8 cellular contexts compared by ENCODE assay signal in the genomic region with DNA sequence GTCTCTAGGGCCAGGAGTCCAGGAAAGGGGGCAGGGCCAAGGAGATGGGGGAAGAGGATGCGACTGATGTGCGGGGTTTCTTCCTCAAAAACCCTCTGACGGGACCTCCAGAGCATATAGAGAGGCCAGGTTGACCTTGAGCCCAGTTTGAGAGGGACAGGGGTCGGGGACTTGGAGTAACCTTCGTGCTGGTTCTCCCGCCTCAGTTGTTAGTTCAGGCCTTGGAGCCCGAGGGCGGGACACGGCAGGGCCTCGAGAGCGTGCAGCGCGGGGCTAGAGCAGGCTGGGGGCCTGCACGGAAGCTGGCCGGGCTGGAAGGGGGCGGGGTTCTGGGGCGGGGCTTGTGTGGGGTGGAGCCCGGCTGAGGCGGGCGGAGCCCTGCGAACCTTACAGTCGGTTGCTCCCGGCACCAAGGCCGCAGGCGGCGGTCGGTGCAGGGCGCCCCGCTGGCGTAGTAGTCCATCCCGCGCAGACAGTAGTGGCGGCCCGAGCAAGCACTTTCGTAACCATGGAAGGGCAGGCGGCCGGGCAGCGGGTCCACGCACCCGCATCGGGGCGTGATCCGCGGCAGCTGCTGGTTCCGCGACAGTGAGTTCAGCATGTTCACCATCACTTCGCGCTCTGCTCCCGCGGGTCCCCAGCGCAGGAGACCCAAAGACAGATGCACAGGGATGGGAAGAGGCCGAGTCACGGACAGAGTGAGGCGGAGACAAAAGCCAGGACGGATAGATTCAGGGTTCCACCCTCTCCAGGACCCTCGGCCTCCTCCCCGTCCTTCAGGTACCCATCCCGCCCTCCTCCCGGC. TPM values are rescaled to one million over a fixed set of nuclear protein-coding genes. Genes with fewer than 3 reads are reported as not detected.
DNase-seq lines count a peak whose midpoint lies in the region; TF ChIP-seq lines count a peak whose summit lies in the region.

No MANE protein-coding gene starts in this region.

- H3K9me3 Mint-ChIP-seq in progenitor cell of endocrine pancreas (ENCODE audit: low read depth), result no peaks in the 10 kb centered on the region

- H3K4me1 Mint-ChIP-seq in progenitor cell of endocrine pancreas (ENCODE audit: low read depth), result peaks cover 16% of the 10 kb centered on the region

- H3K36me3 ChIP-seq in right atrium auricular region, result no peaks in the 10 kb centered on the region

- H3K4me1 ChIP-seq in right atrium auricular region, result peaks cover 0 to 37% of the 10 kb centered on the region in 2 donors

- H3K9me3 ChIP-seq in right atrium auricular region, result no peaks in the 10 kb centered on the region

- peak overlapping the region; percentile 75 for H3K4me3 Mint-ChIP-seq in progenitor cell of endocrine pancreas (ENCODE audit: low read depth)

- peaks cover 70% of the 10 kb centered on the region for H3K27me3 Mint-ChIP-seq in progenitor cell of endocrine pancreas

- TF ChIP-seq CTCF in right atrium auricular region (IDR thresholded peaks at IDR 0.05) (no peak), progenitor cell of endocrine pancreas (IDR thresholded peaks at IDR 0.05; ENCODE audit: unreplicated experiment) (no peak)

- H3K27ac Mint-ChIP-seq in progenitor cell of endocrine pancreas, result no peak overlapping the region

- H3K4me3 ChIP-seq in right atrium auricular region, result peak overlapping the region; percentile 58 to 63

- in situ Hi-C loops in ACHN (cut with HindIII; ENCODE audit: low pct_ligation_motif_present, low pct_unique_long_range_greater_than_20kb, low sequenced_read_pairs), result no loop called here

- no peaks in the 10 kb centered on the region for H3K27me3 ChIP-seq in right atrium auricular region

- H3K27ac ChIP-seq in angular gyrus (ENCODE audit: low read depth, low read length) (peak overlapping the region; percentile 84), right atrium auricular region (peak overlapping the region; percentile 62 to 86)

- H3K36me3 Mint-ChIP-seq in progenitor cell of endocrine pancreas (ENCODE audit: insufficient read depth), result no peaks in the 10 kb centered on the region

- DNase-seq in ACHN, result peak; percentile 67
- DNase-seq in GM19238 (ENCODE audit: insufficient read length, low spot score), result peak; percentile 88
- peak; percentile 77 for DNase-seq in NAMALWA (ENCODE audit: low spot score)
- DNase-seq in T-helper 2 cell, result peak; percentile 62 to 85 (median 73)
- DNase-seq in right atrium auricular region (ENCODE audit: low spot score), result peak; percentile 78
- DNase-seq in progenitor cell of endocrine pancreas (ENCODE audit: low spot score, unreplicated experiment), result peak; percentile 56
- DNase-seq in ureter (ENCODE audit: low spot score), result peak; percentile 82

RNA-seq across cellular contexts. Expression of a gene that starts 4.0 kb away (rescaled TPM):
- total RNA-seq in right atrium auricular region (1 to 10 TPM; 5.4 to 7.4 TPM), progenitor cell of endocrine pancreas (8.8 and 9.2 TPM in 2 replicates), ureter (8.1 TPM)

RNA-seq across cellular contexts. Expression of a gene that starts 51.3 kb away (rescaled TPM):
- total RNA-seq in right atrium auricular region, result 10 to 100 TPM; 17.6 to 25.3 TPM
- total RNA-seq in progenitor cell of endocrine pancreas, result 21.1 TPM in 2 replicates
- total RNA-seq in ureter, result 18.7 TPM

RNA-seq across cellular contexts. Expression of a gene that starts 51.6 kb away (rescaled TPM):
- total RNA-seq in right atrium auricular region (under 1 TPM; 0.43 to 0.52 TPM), progenitor cell of endocrine pancreas (9.1 and 10.0 TPM in 2 replicates), ureter (0.94 TPM)

Comparison
In these comparisons a context has a peak if more than half of its experiments do, and no peak if none do; other contexts are left out.
1. Peak in every context shown above with its lines: DNase-seq, H3K4me3 ChIP-seq and H3K27ac ChIP-seq.